Comparison of ENCODE assay signal across 14 cellular contexts in genomic region chr14:100077441-100077840, GRCh38. TPM values are rescaled to one million over a fixed set of nuclear protein-coding genes. Genes with fewer than 3 reads are reported as not detected.
DNase-seq lines count a peak whose midpoint lies in the region; ATAC-seq, FAIRE-seq and TF ChIP-seq lines count a peak whose summit lies in the region.
"Had no signal": no experiment of that assay in that cellular context is flagged by ENCODE, and none has a peak within 500 bp of the region (broad histone marks: within the 10 kb centered on the region; RNA-seq: fewer than 3 reads in every experiment).

No MANE protein-coding gene starts in this region.

- H3K27me3 ChIP-seq in Loucy (ENCODE audit: insufficient read depth, low read length, poor library complexity, severe bottlenecking): no peaks in the 10 kb centered on the region
- no peaks in the 10 kb centered on the region for H3K27me3 ChIP-seq in colonic mucosa
- H3K27me3 ChIP-seq: upper lobe of left lung had no signal

- H3K9ac ChIP-seq in Loucy (ENCODE audit: low read depth, low read length, poor library complexity, severe bottlenecking) (peak overlapping the region; percentile 79), colonic mucosa (ENCODE audit: low read depth in 2 of 2, low read length in 2 of 2) (no peak overlapping the region)

- peak; percentile 66 for DNase-seq in activated CD4-positive, alpha-beta T cell treated with anti-CD3 and anti-CD28 coated beads, Interleukin-2, amount 10 ng/mL, durations not matched to agents 24 days and 14 days
- DNase-seq in activated CD4-positive, alpha-beta T cell treated with anti-CD3 and anti-CD28 coated beads, Interleukin-2, amount 50 U/mL, for 48 hours: no peak
- DNase-seq in colonic mucosa (peak; percentile 6), osteocyte (ENCODE audit: extremely low spot score, unreplicated experiment) (peak; percentile 49), GM19239 (ENCODE audit: insufficient read length, low spot score) (no peak)
- DNase-seq: DMS79 treated with DMSO at 0.1 percent for 48 hours, NCI-H1694 had no signal

- ATAC-seq in HG03342 (IDR thresholded peaks at IDR 0.05; ENCODE audit: unreplicated experiment): no peak
- ATAC-seq in GM21526 (IDR thresholded peaks at IDR 0.05; ENCODE audit: low FRiP score, unreplicated experiment): no peak
- ATAC-seq: SK-N-SH treated with all-trans-retinoic acid at 6 μM for 48 hours had no signal

- peaks cover 88% of the 10 kb centered on the region for H3K4me1 ChIP-seq in Loucy (ENCODE audit: insufficient read depth, low read length, poor library complexity, severe bottlenecking)
- no peaks in the 10 kb centered on the region for H3K4me1 ChIP-seq in colonic mucosa
- H3K4me1 ChIP-seq: HAP-1 had no signal

- peaks cover 90% of the 10 kb centered on the region for H3K4me1 Mint-ChIP-seq in activated CD4-positive, alpha-beta T cell treated with anti-CD3 and anti-CD28 coated beads, Interleukin-2, amount 10 ng/mL, durations not matched to agents 24 days and 14 days
- H3K4me1 Mint-ChIP-seq in osteocyte (ENCODE audit: unreplicated experiment): peaks cover 81% of the 10 kb centered on the region

- H3K79me2 ChIP-seq in Loucy (ENCODE audit: insufficient read depth, low read length): peaks cover 89% of the 10 kb centered on the region

- no peak overlapping the region for H2AFZ ChIP-seq in Loucy (ENCODE audit: low read length)

- H3K27ac Mint-ChIP-seq in activated CD4-positive, alpha-beta T cell treated with anti-CD3 and anti-CD28 coated beads, Interleukin-2, amount 10 ng/mL, durations not matched to agents 24 days and 14 days: peak overlapping the region; percentile 91
- peak overlapping the region; percentile 71 for H3K27ac Mint-ChIP-seq in osteocyte (ENCODE audit: unreplicated experiment)

- H4K20me1 ChIP-seq in Loucy (ENCODE audit: insufficient read depth, low read length, poor library complexity, severe bottlenecking): peaks cover 22% of the 10 kb centered on the region

- TF ChIP-seq CTCF in Loucy (conservative IDR thresholded peaks at IDR 0.05; ENCODE audit: low read length) (no peak), colonic mucosa (IDR thresholded peaks at IDR 0.05) (no peak), osteocyte (IDR thresholded peaks at IDR 0.05) (no peak)

- peaks cover 55% of the 10 kb centered on the region for H3K36me3 Mint-ChIP-seq in activated CD4-positive, alpha-beta T cell treated with anti-CD3 and anti-CD28 coated beads, Interleukin-2, amount 10 ng/mL, durations not matched to agents 24 days and 14 days (ENCODE audit: low read depth)
- H3K36me3 Mint-ChIP-seq in osteocyte (ENCODE audit: unreplicated experiment): no peaks in the 10 kb centered on the region

- H3F3A ChIP-seq in Loucy (ENCODE audit: low read depth): peaks cover 8% of the 10 kb centered on the region; the same call in 1 of the 2 replicates

- no peaks in the 10 kb centered on the region for H3K27me3 Mint-ChIP-seq in activated CD4-positive, alpha-beta T cell treated with anti-CD3 and anti-CD28 coated beads, Interleukin-2, amount 10 ng/mL, durations not matched to agents 24 days and 14 days
- H3K27me3 Mint-ChIP-seq in osteocyte (ENCODE audit: unreplicated experiment): no peaks in the 10 kb centered on the region

- no peak for FAIRE-seq in GM19239 (lab: Jason Lieb, UNC)
- FAIRE-seq: A204.1 had no signal

- H3K4me2 ChIP-seq in Loucy (ENCODE audit: low read depth, low read length, poor library complexity, severe bottlenecking): peak overlapping the region; percentile 57

- no peaks in the 10 kb centered on the region for H3K9me3 Mint-ChIP-seq in activated CD4-positive, alpha-beta T cell treated with anti-CD3 and anti-CD28 coated beads, Interleukin-2, amount 10 ng/mL, durations not matched to agents 24 days and 14 days
- no peaks in the 10 kb centered on the region for H3K9me3 Mint-ChIP-seq in osteocyte (ENCODE audit: unreplicated experiment)

- no peak overlapping the region for H3K27ac ChIP-seq in colonic mucosa

- H3K36me3 ChIP-seq in Loucy (ENCODE audit: insufficient read depth, low read length) (peaks cover 10% of the 10 kb centered on the region; the same call in 1 of the 2 replicates), colonic mucosa (no peaks in the 10 kb centered on the region)
- H3K36me3 ChIP-seq: HAP-1, upper lobe of left lung had no signal

- no peaks in the 10 kb centered on the region for H3K9me3 ChIP-seq in Loucy (ENCODE audit: insufficient read depth, low read depth, low read length)
- no peaks in the 10 kb centered on the region for H3K9me3 ChIP-seq in colonic mucosa
- H3K9me3 ChIP-seq: HAP-1, upper lobe of left lung had no signal

- H3K4me3 Mint-ChIP-seq in activated CD4-positive, alpha-beta T cell treated with anti-CD3 and anti-CD28 coated beads, Interleukin-2, amount 10 ng/mL, durations not matched to agents 24 days and 14 days: peak overlapping the region; percentile 79
- no peak overlapping the region for H3K4me3 Mint-ChIP-seq in osteocyte (ENCODE audit: unreplicated experiment)

- no peaks in the 10 kb centered on the region for H3K9me2 ChIP-seq in Loucy (replicated peaks; ENCODE audit: low read depth, low read length)

- H3K4me3 ChIP-seq in Loucy (ENCODE audit: low read length, poor library complexity, severe bottlenecking) (no peak overlapping the region), colonic mucosa (no peak overlapping the region)
- H3K4me3 ChIP-seq: HAP-1, upper lobe of left lung had no signal

- intact Hi-C loops in activated CD4-positive, alpha-beta T cell treated with anti-CD3 and anti-CD28 coated beads, Interleukin-2, amount 10 ng/mL, durations not matched to agents 24 days and 14 days (cut with micrococcal nuclease): no loop called here
- intact Hi-C loops in colonic mucosa (cut with DNase I): no loop called here

RNA-seq across cellular contexts. Expression of gene EVL, which starts 12.2 kb away (rescaled TPM):
- total RNA-seq in activated CD4-positive, alpha-beta T cell treated with anti-CD3 and anti-CD28 coated beads, Interleukin-2, amount 10 ng/mL, durations not matched to agents 24 days and 14 days: 268 and 285 TPM in 2 replicates
- total RNA-seq in colonic mucosa (10 to 100 TPM; 13.7 to 15.4 TPM), osteocyte (136 and 157 TPM in 2 replicates)

Comparison
In these comparisons a context has a peak if more than half of its experiments do, and no peak if none do; other contexts are left out.
1. DNase-seq: peak in activated CD4-positive, alpha-beta T cell treated with anti-CD3 and anti-CD28 coated beads, Interleukin-2, amount 10 ng/mL, durations not matched to agents 24 days and 14 days (single experiment), colonic mucosa (single experiment) and osteocyte (single experiment); none in activated CD4-positive, alpha-beta T cell treated with anti-CD3 and anti-CD28 coated beads, Interleukin-2, amount 50 U/mL, for 48 hours (0 of 2) and GM19239 (single experiment).